8 cellular contexts compared by ENCODE assay signal in genomic region chr15:89690276-89691218, GRCh38. TPM values are rescaled to one million over a fixed set of nuclear protein-coding genes. Genes with fewer than 3 reads are reported as not detected.
DNase-seq lines count a peak whose midpoint lies in the region; ATAC-seq and TF ChIP-seq lines count a peak whose summit lies in the region.

TSS of gene PEX11A (minus strand) at chr15:89690754. CDS start at chr15:89690632, 122 bp downstream.
TSS of gene WDR93 (plus strand) at chr15:89690811. CDS start at chr15:89701747, 10,936 bp downstream.

- peak within 1 kb of the TSS; percentile 72 to 96 (median 87) for H3K27ac Mint-ChIP-seq in naive thymus-derived CD8-positive, alpha-beta T cell
- peak within 1 kb of the TSS; percentile 90 for H3K27ac Mint-ChIP-seq in stimulated activated effector memory CD8-positive, alpha-beta T cell treated with anti-CD3 and anti-CD28 coated beads, Interleukin-12 subunit alpha, Interleukin-12 subunit beta, amount 100 ng/mL, for 72 hours

- no peaks in the 10 kb centered on the region for H3K9me3 ChIP-seq in HUES48 (ENCODE audit: control insufficient read depth, insufficient read depth, low read length)
- no peaks in the 10 kb centered on the region for H3K9me3 ChIP-seq in Peyer's patch

- DNase-seq in D341Med (ENCODE audit: low spot score) (peak; percentile 78), Peyer's patch (peak; percentile 67 to 95 (median 94)), activated T-helper 1 cell treated with Interleukin-2 at 50 U/mL for 16 hours (ENCODE audit: low read depth) (peak; percentile 56), fibroblast of mammary gland (ENCODE audit: low read depth) (peak; percentile 58)
- peak; percentile 56 to 85 (median 72) for DNase-seq in naive thymus-derived CD8-positive, alpha-beta T cell
- peak; percentile 63 to 89 for DNase-seq in stimulated activated effector memory CD8-positive, alpha-beta T cell treated with anti-CD3 and anti-CD28 coated beads, Interleukin-12 subunit alpha, Interleukin-12 subunit beta, amount 100 ng/mL, for 72 hours (ENCODE audit: low spot score in 2 of 2)

- no peaks in the 10 kb centered on the region for H3K9me3 Mint-ChIP-seq in naive thymus-derived CD8-positive, alpha-beta T cell
- no peaks in the 10 kb centered on the region for H3K9me3 Mint-ChIP-seq in stimulated activated effector memory CD8-positive, alpha-beta T cell treated with anti-CD3 and anti-CD28 coated beads, Interleukin-12 subunit alpha, Interleukin-12 subunit beta, amount 100 ng/mL, for 72 hours

- TF ChIP-seq CTCF in Peyer's patch (IDR thresholded peaks at IDR 0.05) (peak in 1 of 6 experiments; percentile 14), fibroblast of mammary gland (conservative IDR thresholded peaks at IDR 0.05; ENCODE audit: control insufficient read depth, insufficient read depth, low read depth, low read length) (no peak)

- H3K4me1 ChIP-seq in HUES48 (ENCODE audit: control insufficient read depth, insufficient read depth, low read length), result no peaks in the 10 kb centered on the region
- H3K4me1 ChIP-seq in Peyer's patch, result peaks cover 0 to 21% (median 1%) of the 10 kb centered on the region in 4 donors

- peak within 1 kb of the TSS; percentile 90 for H3K4me3 ChIP-seq in HUES48 (ENCODE audit: low read depth, low read length)
- peak within 1 kb of the TSS; percentile 64 to 83 (median 68) for H3K4me3 ChIP-seq in Peyer's patch
- H3K4me3 ChIP-seq in fibroblast of mammary gland (ENCODE audit: control insufficient read depth, low read depth, low read length), result peak within 1 kb of the TSS; percentile 93

- H3K4me1 Mint-ChIP-seq in naive thymus-derived CD8-positive, alpha-beta T cell, result peaks cover 7 to 19% (median 13%) of the 10 kb centered on the region in 4 donors
- H3K4me1 Mint-ChIP-seq in stimulated activated effector memory CD8-positive, alpha-beta T cell treated with anti-CD3 and anti-CD28 coated beads, Interleukin-12 subunit alpha, Interleukin-12 subunit beta, amount 100 ng/mL, for 72 hours, result peaks cover 16% of the 10 kb centered on the region

- 0 out of 2 replicates have a peak within 1 kb of the TSS, but pooled peaks have one; percentile 19 for H3K9ac ChIP-seq in HUES48 (ENCODE audit: low read depth, low read length)

- no peaks in the 10 kb centered on the region for H3K27me3 Mint-ChIP-seq in naive thymus-derived CD8-positive, alpha-beta T cell

- no peak within 1 kb of the TSS for H3K27ac ChIP-seq in HUES48 (ENCODE audit: low read depth, low read length)
- peak within 1 kb of the TSS; percentile 38 to 88 (median 62) for H3K27ac ChIP-seq in Peyer's patch

- POLR2A ChIA-PET in naive thymus-derived CD8-positive, alpha-beta T cell (lab: Charles Lee), result interaction anchor here (0.5 kb wide), 1 partner anchor 185 kb away, joined by 3 read pairs; no protein-coding TSS in a partner anchor

- peak within 1 kb of the TSS; percentile 86 to 95 (median 92) for H3K4me3 Mint-ChIP-seq in naive thymus-derived CD8-positive, alpha-beta T cell
- peak within 1 kb of the TSS; percentile 85 for H3K4me3 Mint-ChIP-seq in stimulated activated effector memory CD8-positive, alpha-beta T cell treated with anti-CD3 and anti-CD28 coated beads, Interleukin-12 subunit alpha, Interleukin-12 subunit beta, amount 100 ng/mL, for 72 hours

- H3K36me3 ChIP-seq in HUES48 (ENCODE audit: control insufficient read depth, insufficient read depth, low read length) (no peaks in the 10 kb centered on the region), Peyer's patch (no peaks in the 10 kb centered on the region)

- TF ChIP-seq POLR2A in Peyer's patch (IDR thresholded peaks at IDR 0.05), result peak; percentile 67 to 91

- H3K27me3 ChIP-seq in HUES48 (ENCODE audit: control insufficient read depth, insufficient read depth, low read length) (peaks cover 3% of the 10 kb centered on the region; the same call in 1 of the 2 replicates), Peyer's patch (no peaks in the 10 kb centered on the region)

- peaks cover 1 to 3% (median 2%) of the 10 kb centered on the region in 3 donors for H3K36me3 Mint-ChIP-seq in naive thymus-derived CD8-positive, alpha-beta T cell
- peaks cover 6% of the 10 kb centered on the region for H3K36me3 Mint-ChIP-seq in stimulated activated effector memory CD8-positive, alpha-beta T cell treated with anti-CD3 and anti-CD28 coated beads, Interleukin-12 subunit alpha, Interleukin-12 subunit beta, amount 100 ng/mL, for 72 hours

- ATAC-seq in GM21423 (IDR thresholded peaks at IDR 0.05; ENCODE audit: unreplicated experiment), result peak; percentile 87
- ATAC-seq in naive thymus-derived CD8-positive, alpha-beta T cell, result peak; percentile 86
- ATAC-seq in stimulated activated effector memory CD8-positive, alpha-beta T cell treated with anti-CD3 and anti-CD28 coated beads, Interleukin-12 subunit alpha, Interleukin-12 subunit beta, amount 100 ng/mL, for 72 hours, result peak; percentile 88

RNA-seq across cellular contexts. Expression of gene PEX11A, which starts in this region (rescaled TPM):
- 10 to 100 TPM in 3 of 4 donors, 1 to 10 TPM in 1; 4.1 to 50.8 (median 15.7) TPM for total RNA-seq in Peyer's patch
- total RNA-seq in naive thymus-derived CD8-positive, alpha-beta T cell, result 1 to 10 TPM; 3.5 to 3.8 TPM
- 1 to 10 TPM; 2.3 to 2.7 (median 2.5) TPM for polyA plus RNA-seq in naive thymus-derived CD8-positive, alpha-beta T cell

RNA-seq across cellular contexts. Expression of gene WDR93, which starts in this region (rescaled TPM):
- 1 to 10 TPM in 1 of 4 donors, not detected in 3; 1.0 TPM for total RNA-seq in Peyer's patch
- total RNA-seq in naive thymus-derived CD8-positive, alpha-beta T cell, result under 1 TPM in 1 of 2 experiments, not detected in 1; 0.19 TPM
- polyA plus RNA-seq in naive thymus-derived CD8-positive, alpha-beta T cell, result under 1 TPM in 1 of 3 donors, not detected in 2; 0.33 TPM
